8 cellular contexts compared by ENCODE assay signal in the genomic region with DNA sequence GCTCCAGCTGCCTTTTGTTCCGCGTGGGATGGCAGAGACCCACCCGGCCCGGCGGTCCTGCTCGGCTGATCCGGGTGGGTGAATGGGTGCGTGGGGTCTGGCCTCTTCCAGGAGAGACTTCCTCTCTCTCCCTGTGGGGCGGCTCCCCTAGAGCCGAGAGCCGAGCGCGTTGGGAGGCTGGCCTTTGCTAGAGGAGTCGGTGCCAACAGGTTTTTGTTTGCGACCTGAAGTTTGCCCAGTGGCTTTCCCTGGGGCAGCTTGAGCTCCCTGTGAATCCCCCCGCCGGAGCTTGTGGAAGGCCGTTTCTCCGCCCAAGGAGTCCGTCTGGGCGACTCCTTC. TPM values are rescaled to one million over a fixed set of nuclear protein-coding genes. Genes with fewer than 3 reads are reported as not detected.
DNase-seq lines count a peak whose midpoint lies in the region; ATAC-seq and TF ChIP-seq lines count a peak whose summit lies in the region.

No MANE protein-coding gene starts in this region.

- H3K9ac ChIP-seq in mesendoderm (ENCODE audit: low read length) = peak overlapping the region; percentile 76

- no peak for TF ChIP-seq CTCF in RWPE2 (IDR thresholded peaks at IDR 0.05; ENCODE audit: poor library complexity, severe bottlenecking)

- H3K9me3 Mint-ChIP-seq in activated CD4-positive, alpha-beta T cell treated with anti-CD3 and anti-CD28 coated beads for 36 hours (ENCODE audit: low read depth) = no peaks in the 10 kb centered on the region

- H3K36me3 ChIP-seq in RWPE2 (ENCODE audit: low read depth) (peaks cover 17% of the 10 kb centered on the region), mesendoderm (ENCODE audit: control insufficient read depth, insufficient read depth, low read length) (no peaks in the 10 kb centered on the region), thymus (ENCODE audit: control insufficient read depth, insufficient read depth) (no peaks in the 10 kb centered on the region)

- H3K79me1 ChIP-seq in mesendoderm (ENCODE audit: low read length) = peaks cover 14% of the 10 kb centered on the region

- WGBS in mesendoderm (ENCODE audit: extremely low coverage, insufficient coverage, low lambda C conversion rate) = no CpG with 5 or more reads among the region's 21 CpGs
- WGBS in thymus = 20% methylated on average over 21 of the region's 21 CpGs

- POLR2A ChIA-PET in activated CD4-positive, alpha-beta T cell treated with anti-CD3 and anti-CD28 coated beads for 36 hours (lab: Charles Lee) = no interaction called here

- CTCF ChIA-PET in activated CD4-positive, alpha-beta T cell treated with anti-CD3 and anti-CD28 coated beads for 36 hours (lab: Charles Lee) = interaction anchor here (1.8 kb wide), 1 partner anchor 125 kb away, joined by 4 read pairs; the partner anchor contains the start of gene B9D1

- peaks cover 3% of the 10 kb centered on the region for H3K27me3 Mint-ChIP-seq in activated CD4-positive, alpha-beta T cell treated with anti-CD3 and anti-CD28 coated beads for 36 hours

- H3K9me3 ChIP-seq in RWPE2 (ENCODE audit: severe bottlenecking) (no peaks in the 10 kb centered on the region), thymus (ENCODE audit: control insufficient read depth) (no peaks in the 10 kb centered on the region)

- H3K27me3 ChIP-seq in RWPE2 (ENCODE audit: insufficient read depth, poor library complexity, severe bottlenecking) (no peaks in the 10 kb centered on the region), mesendoderm (ENCODE audit: insufficient read depth, low read length, poor library complexity) (no peaks in the 10 kb centered on the region), thymus (ENCODE audit: control insufficient read depth, insufficient read depth) (peaks cover 29% of the 10 kb centered on the region)

- H3K4me3 ChIP-seq in RWPE2 (ENCODE audit: severe bottlenecking) = peak overlapping the region; percentile 100
- H3K4me3 ChIP-seq in mesendoderm (ENCODE audit: low read length) = peak overlapping the region; percentile 69
- H3K4me3 ChIP-seq in thymus (ENCODE audit: low read length) = peak overlapping the region; percentile 63

- peak overlapping the region; percentile 59 for H3K27ac ChIP-seq in RWPE2 (ENCODE audit: poor library complexity, severe bottlenecking)
- peak overlapping the region; percentile 58 for H3K27ac ChIP-seq in mesendoderm (ENCODE audit: low read depth, low read length)
- H3K27ac ChIP-seq in thymus (ENCODE audit: low read depth) = no peak overlapping the region

- no peak for ATAC-seq in activated CD4-positive, alpha-beta T cell treated with anti-CD3 and anti-CD28 coated beads for 36 hours
- ATAC-seq in RWPE2 (ENCODE audit: low read depth) (peak; percentile 24; the same call in 1 of the 3 replicates), GM18517 (IDR thresholded peaks at IDR 0.05; ENCODE audit: unreplicated experiment) (no peak)

- no peak overlapping the region for H2AK5ac ChIP-seq in mesendoderm (ENCODE audit: low read length)

- H3K4me1 ChIP-seq in RWPE2 (ENCODE audit: insufficient read depth, poor library complexity, severe bottlenecking) (peaks cover 14% of the 10 kb centered on the region), mesendoderm (ENCODE audit: control insufficient read depth, low read depth, low read length) (peaks cover 2% of the 10 kb centered on the region), thymus (ENCODE audit: control insufficient read depth, insufficient read depth, low read length) (no peaks in the 10 kb centered on the region)

- DNase-seq in activated CD4-positive, alpha-beta T cell treated with anti-CD3 and anti-CD28 coated beads for 36 hours = peak; percentile 33
- DNase-seq in activated CD4-positive, alpha-beta T cell treated with anti-CD3 and anti-CD28 coated beads, Interleukin-2, amount 50 U/mL, for 1 hour = no peak
- no peak for DNase-seq in RWPE2 (ENCODE audit: low spot score)
- peak; percentile 72 for DNase-seq in ecto neural progenitor cell (ENCODE audit: low spot score)
- peak; percentile 60 for DNase-seq in mesendoderm
- DNase-seq in cerebellar cortex (ENCODE audit: low spot score) = no peak

- peak overlapping the region; percentile 65 for H3K4me2 ChIP-seq in mesendoderm (ENCODE audit: low read length)

- H3K4me1 Mint-ChIP-seq in activated CD4-positive, alpha-beta T cell treated with anti-CD3 and anti-CD28 coated beads for 36 hours = peaks cover 4% of the 10 kb centered on the region

- no peak overlapping the region for H3K27ac Mint-ChIP-seq in activated CD4-positive, alpha-beta T cell treated with anti-CD3 and anti-CD28 coated beads for 36 hours

- peak overlapping the region; percentile 55 for H2BK5ac ChIP-seq in mesendoderm (ENCODE audit: low read length)

- H4K8ac ChIP-seq in mesendoderm (ENCODE audit: low read depth, low read length) = no peak overlapping the region

- H3K36me3 Mint-ChIP-seq in activated CD4-positive, alpha-beta T cell treated with anti-CD3 and anti-CD28 coated beads for 36 hours (ENCODE audit: low read depth) = no peaks in the 10 kb centered on the region

- no peak overlapping the region for H2BK120ac ChIP-seq in mesendoderm (ENCODE audit: low read depth, low read length)

- peaks cover 33% of the 10 kb centered on the region for H3K79me2 ChIP-seq in mesendoderm (ENCODE audit: control insufficient read depth, insufficient read depth, low read length)

- H2BK15ac ChIP-seq in mesendoderm (replicated peaks; ENCODE audit: low read depth) = no peak overlapping the region

- H3K18ac ChIP-seq in mesendoderm (ENCODE audit: low read length) = peak overlapping the region; percentile 75

- peak overlapping the region; percentile 29 for H3K23ac ChIP-seq in mesendoderm (ENCODE audit: low read length)

- H3K56ac ChIP-seq in mesendoderm (ENCODE audit: low read length) = peak overlapping the region; percentile 80

- H4K5ac ChIP-seq in mesendoderm (ENCODE audit: low read length) = no peak overlapping the region

- H3K4ac ChIP-seq in mesendoderm (ENCODE audit: low read depth, low read length) = peak overlapping the region; percentile 96

- intact Hi-C loops in activated CD4-positive, alpha-beta T cell treated with anti-CD3 and anti-CD28 coated beads for 36 hours (cut with DNase I, micrococcal nuclease) = no loop called here

- H3K4me3 Mint-ChIP-seq in activated CD4-positive, alpha-beta T cell treated with anti-CD3 and anti-CD28 coated beads for 36 hours = peak overlapping the region; percentile 79

RNA-seq across cellular contexts. Expression of gene EPN2, which starts 1.0 kb away (rescaled TPM):
- 1 to 10 TPM; 6.8 to 8.2 TPM for total RNA-seq in activated CD4-positive, alpha-beta T cell treated with anti-CD3 and anti-CD28 coated beads for 36 hours
- 41.2 TPM for polyA plus RNA-seq in mesendoderm (2013, experiment 1 of 2)
- 40.6 TPM for polyA plus RNA-seq in mesendoderm (2013, experiment 2 of 2)
- 8.5 TPM for polyA plus RNA-seq in thymus

Comparison
In these comparisons a context has a peak if more than half of its experiments do, and no peak if none do; other contexts are left out.
1. DNase-seq: peak in activated CD4-positive, alpha-beta T cell treated with anti-CD3 and anti-CD28 coated beads for 36 hours (single experiment), ecto neural progenitor cell (single experiment) and mesendoderm (single experiment); none in activated CD4-positive, alpha-beta T cell treated with anti-CD3 and anti-CD28 coated beads, Interleukin-2, amount 50 U/mL, for 1 hour (single experiment), RWPE2 (single experiment) and cerebellar cortex (single experiment).
2. Peak in every context shown above with its lines, with median percentiles within 50 percentile points of each other: H3K4me3 ChIP-seq.